24 cellular contexts compared by ENCODE assay signal in the genomic region with DNA sequence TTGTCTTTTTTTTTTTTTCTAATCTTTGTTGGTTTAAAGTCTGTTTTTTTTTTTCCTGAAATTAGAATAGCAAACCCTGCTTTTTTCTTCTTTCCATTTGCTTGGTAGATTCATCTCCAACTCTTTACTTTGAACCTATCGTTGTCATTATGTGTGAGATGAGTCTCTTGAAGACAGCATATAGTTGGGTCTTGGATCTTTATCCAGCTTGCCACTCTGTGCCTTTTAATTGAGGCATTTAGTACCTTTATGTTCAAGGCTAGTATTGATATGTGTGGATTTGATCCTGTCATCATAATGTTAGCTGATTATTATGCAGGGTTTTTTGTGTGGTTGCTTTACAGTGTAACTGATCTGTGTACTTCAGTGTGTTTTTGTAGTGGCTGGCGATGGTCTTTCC.
"Had no signal": no experiment of that assay in that cellular context is flagged by ENCODE, and none has a peak within 500 bp of the region (broad histone marks: within the 10 kb centered on the region; RNA-seq: fewer than 3 reads in every experiment).

No MANE protein-coding gene starts in this region.

- H3K4me2 ChIP-seq: hepatocyte had no signal

- H3K36me3 ChIP-seq: colonic mucosa, esophagus muscularis mucosa, esophagus squamous epithelium, gastrocnemius medialis, gastroesophageal sphincter, heart left ventricle, heart right ventricle had no signal

- H2AFZ ChIP-seq: hepatocyte had no signal

- H3K27me3 ChIP-seq: colonic mucosa, dorsolateral prefrontal cortex, esophagus muscularis mucosa, esophagus squamous epithelium, foreskin keratinocyte, gastrocnemius medialis, gastroesophageal sphincter, hepatocyte had no signal

- DNase-seq: colonic mucosa; cortex of kidney; dermis blood vessel endothelial cell; dorsolateral prefrontal cortex; effector CD4-positive, alpha-beta T cell; effector CD8-positive, alpha-beta T cell; effector memory CD4-positive, alpha-beta T cell; effector memory CD8-positive, alpha-beta T cell; endodermal cell; erythroblast; esophagus squamous epithelium; foreskin fibroblast; foreskin keratinocyte; foreskin melanocyte; gastrocnemius medialis; glutamatergic neuron; head of caudate nucleus; heart left ventricle; heart right ventricle had no signal

- H3K4me1 ChIP-seq: colonic mucosa, esophagus muscularis mucosa, esophagus squamous epithelium, foreskin keratinocyte, gastrocnemius medialis, gastroesophageal sphincter, heart left ventricle, heart right ventricle had no signal

- H3K4me3 ChIP-seq: colonic mucosa, coronary artery, dorsolateral prefrontal cortex, esophagus muscularis mucosa, esophagus squamous epithelium, gastrocnemius medialis, gastroesophageal sphincter, heart left ventricle, heart right ventricle, hepatocyte had no signal

- H3K79me2 ChIP-seq: hepatocyte had no signal

- H3K9me3 ChIP-seq: colonic mucosa, gastrocnemius medialis had no signal

- H3K27ac ChIP-seq: colonic mucosa, coronary artery, dorsolateral prefrontal cortex, epithelial cell of prostate, esophagus muscularis mucosa, esophagus squamous epithelium, foreskin keratinocyte, gastrocnemius medialis, gastroesophageal sphincter, heart left ventricle, heart right ventricle, hepatocyte had no signal
